ENCODE assay signal across 11 cellular contexts in genomic region chr4:96352051-96352517, GRCh38.
DNase-seq lines count a peak whose midpoint lies in the region; ATAC-seq and TF ChIP-seq lines count a peak whose summit lies in the region.
"Had no signal": no experiment of that assay in that cellular context is flagged by ENCODE, and none has a peak within 500 bp of the region (broad histone marks: within the 10 kb centered on the region; RNA-seq: fewer than 3 reads in every experiment).

No MANE protein-coding gene starts in this region.

- H3K79me2 ChIP-seq in neural cell (replicated peaks; ENCODE audit: insufficient read depth, low read length) = no peaks in the 10 kb centered on the region

- no peak overlapping the region for H3K4me3 ChIP-seq in brain microvascular endothelial cell (ENCODE audit: low read depth, low read length)
- no peak overlapping the region for H3K4me3 ChIP-seq in neural cell (ENCODE audit: low read length)
- H3K4me3 ChIP-seq: pancreas, SJSA1, upper lobe of left lung had no signal

- no peaks in the 10 kb centered on the region for H3K36me3 ChIP-seq in brain microvascular endothelial cell (replicated peaks)
- H3K36me3 ChIP-seq in neural cell (ENCODE audit: insufficient read depth, low read length) = no peaks in the 10 kb centered on the region
- H3K36me3 ChIP-seq: pancreas, SJSA1, upper lobe of left lung had no signal

- DNase-seq in NCI-H2081 (lab: John Stamatoyannopoulos, UW) (peak; percentile 1 to 26), NCI-H2081 treated with DMSO at 0.1 percent for 48 hours (lab: John Stamatoyannopoulos, UW) (no peak), MV-4-11 (lab: John Stamatoyannopoulos, UW) (peak; percentile 12), brain microvascular endothelial cell (peak; percentile 34)
- no peak for DNase-seq in activated effector memory CD4-positive, alpha-beta T cell treated with Interleukin-2 at 50 U/mL for 16 hours
- DNase-seq: pancreas, upper lobe of left lung had no signal

- no peak overlapping the region for H3K9ac ChIP-seq in neural cell (ENCODE audit: low read length)

- ATAC-seq in GM18511 (IDR thresholded peaks at IDR 0.05; ENCODE audit: unreplicated experiment) (no peak), GM21529 (IDR thresholded peaks at IDR 0.05; ENCODE audit: unreplicated experiment) (no peak)

- H3K9me3 ChIP-seq in neural cell (ENCODE audit: low read length) = no peaks in the 10 kb centered on the region
- H3K9me3 ChIP-seq: pancreas, SJSA1, upper lobe of left lung had no signal

- TF ChIP-seq EP300 in neural cell (conservative IDR thresholded peaks at IDR 0.05; ENCODE audit: poor library complexity, severe bottlenecking) = no peak

- no peak overlapping the region for H3K4me2 ChIP-seq in neural cell (ENCODE audit: low read length)

- no peaks in the 10 kb centered on the region for H3K9me2 ChIP-seq in neural cell (ENCODE audit: insufficient read depth, low read length)

- no peak overlapping the region for H2AFZ ChIP-seq in neural cell (ENCODE audit: low read depth, low read length)

- in situ Hi-C loops in brain microvascular endothelial cell (cut with HindIII; ENCODE audit: low pct_ligation_motif_present, low sequenced_read_pairs) = no loop called here

- peak; percentile 56 for TF ChIP-seq CTCF in brain microvascular endothelial cell (IDR thresholded peaks at IDR 0.05; ENCODE audit: low read depth, low read length, missing control alignments)
- no peak for TF ChIP-seq CTCF in neural cell (IDR thresholded peaks at IDR 0.05; ENCODE audit: poor library complexity, severe bottlenecking)

- no peaks in the 10 kb centered on the region for H3F3A ChIP-seq in neural cell (ENCODE audit: insufficient read depth, low read length, poor library complexity, severe bottlenecking)

- H3K27ac ChIP-seq in brain microvascular endothelial cell (no peak overlapping the region), neural cell (ENCODE audit: low read length) (no peak overlapping the region)
- H3K27ac ChIP-seq: pancreas, SJSA1, upper lobe of left lung had no signal

- TF ChIP-seq RAD21 in neural cell (conservative IDR thresholded peaks at IDR 0.05) = peak; percentile 13

- H3K27me3 ChIP-seq in brain microvascular endothelial cell (replicated peaks) = no peaks in the 10 kb centered on the region
- no peaks in the 10 kb centered on the region for H3K27me3 ChIP-seq in neural cell (ENCODE audit: insufficient read depth, low read depth, low read length)
- H3K27me3 ChIP-seq: pancreas, SJSA1, upper lobe of left lung had no signal

- no peaks in the 10 kb centered on the region for H4K20me1 ChIP-seq in neural cell (ENCODE audit: insufficient read depth)

TF ChIP-seq in neural cell, 6 proteins besides CTCF, POLR2A, EP300 and RAD21:
- no peak for TF ChIP-seq EZH2 (IDR thresholded peaks at IDR 0.05; ENCODE audit: borderline replicate concordance, insufficient read depth, low read length, poor library complexity, severe bottlenecking)
- TF ChIP-seq REST (IDR thresholded peaks at IDR 0.05; ENCODE audit: borderline replicate concordance) = no peak
- TF ChIP-seq TAF1 (IDR thresholded peaks at IDR 0.05; ENCODE audit: low read depth) = no peak
- no peak for TF ChIP-seq MXI1 (conservative IDR thresholded peaks at IDR 0.05; ENCODE audit: poor library complexity, severe bottlenecking)
- TF ChIP-seq POLR2AphosphoS5 (IDR thresholded peaks at IDR 0.05) = no peak
- no peak for TF ChIP-seq SMC3 (conservative IDR thresholded peaks at IDR 0.05; ENCODE audit: poor library complexity)

Comparison
In these comparisons a context has a peak if more than half of its experiments do, and no peak if none do; other contexts are left out.
1. DNase-seq: peak in NCI-H2081 (2 of 2), MV-4-11 (single experiment) and brain microvascular endothelial cell (single experiment); none in NCI-H2081 treated with DMSO at 0.1 percent for 48 hours (single experiment) and activated effector memory CD4-positive, alpha-beta T cell treated with Interleukin-2 at 50 U/mL for 16 hours (single experiment).